In the genomic region with DNA sequence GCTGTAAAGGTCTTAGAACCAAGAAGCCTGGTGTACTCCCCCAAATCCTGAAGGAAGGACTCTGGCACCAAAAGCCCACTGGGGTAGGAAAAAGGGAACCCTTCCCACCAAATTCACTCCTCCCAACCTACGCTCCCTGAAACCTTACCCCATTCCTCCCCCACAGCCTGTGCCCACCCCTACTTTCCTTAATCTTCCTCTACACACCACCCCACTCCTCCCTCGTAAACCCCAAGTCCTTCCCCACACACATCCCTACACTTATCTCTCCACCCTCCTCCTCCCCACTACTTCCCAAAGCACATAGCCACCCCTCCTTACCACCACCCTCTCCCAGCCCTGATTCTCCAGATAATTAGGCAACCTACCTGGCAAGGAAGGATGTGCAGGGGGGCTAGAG, we compare ENCODE assay signal across 13 cellular contexts. TPM values are rescaled to one million over a fixed set of nuclear protein-coding genes. Genes with fewer than 3 reads are reported as not detected.
DNase-seq lines count a peak whose midpoint lies in the region; ATAC-seq and TF ChIP-seq lines count a peak whose summit lies in the region.
"Had no signal": no experiment of that assay in that cellular context is flagged by ENCODE, and none has a peak within 500 bp of the region (broad histone marks: within the 10 kb centered on the region; RNA-seq: fewer than 3 reads in every experiment).

No MANE protein-coding gene starts in this region.

- no peaks in the 10 kb centered on the region for H3K9me3 Mint-ChIP-seq in activated naive CD4-positive, alpha-beta T cell treated with anti-CD3 and anti-CD28 coated beads, Interleukin-2, amount 10 ng/mL, durations not matched to agents 7 days and 5 days
- no peaks in the 10 kb centered on the region for H3K9me3 Mint-ChIP-seq in activated naive CD4-positive, alpha-beta T cell treated with anti-CD3 and anti-CD28 coated beads, Interleukin-2, amount 50 U/mL, for 72 hours
- H3K9me3 Mint-ChIP-seq in stimulated activated naive B cell treated with anti-CD40 and anti-IgM and Interleukin-4, amounts not matched to agents 10 μg/mL and 1 μg/mL and 100 μg/mL, for 72 hours: no peaks in the 10 kb centered on the region

- BruUV-seq in PC-9 (replicated peaks; lab: Mats Ljungman, UMichigan): no TSS peak

- ATAC-seq in activated naive CD4-positive, alpha-beta T cell treated with anti-CD3 and anti-CD28 coated beads, Interleukin-2, amount 50 U/mL, for 72 hours: no peak
- no peak for ATAC-seq in stimulated activated naive B cell treated with anti-CD40 and anti-IgM and Interleukin-4, amounts not matched to agents 10 μg/mL and 1 μg/mL and 100 μg/mL, for 72 hours (replicated peaks)
- ATAC-seq in HG02588 (IDR thresholded peaks at IDR 0.05; ENCODE audit: unreplicated experiment): no peak

- TF ChIP-seq CTCF in PC-9 (conservative IDR thresholded peaks at IDR 0.05): no peak
- TF ChIP-seq CTCF in fibroblast of pulmonary artery (IDR thresholded peaks at IDR 0.05; ENCODE audit: low read length, missing control alignments): no peak

- H3F3A ChIP-seq in PC-9 (ENCODE audit: insufficient read depth, low read depth): peaks cover 8% of the 10 kb centered on the region; the same call in 1 of the 2 replicates

- DNase-seq in activated naive CD4-positive, alpha-beta T cell treated with anti-CD3 and anti-CD28 coated beads, Interleukin-2, amount 10 ng/mL, durations not matched to agents 7 days and 5 days: no peak
- DNase-seq in activated naive CD4-positive, alpha-beta T cell treated with anti-CD3 and anti-CD28 coated beads, Interleukin-2, amount 50 U/mL, for 72 hours (ENCODE audit: low spot score in 2 of 2): no peak
- DNase-seq in PC-9 (no peak), fibroblast of pulmonary artery (ENCODE audit: low read depth) (no peak), NCI-H2196 treated with DMSO at 0.1 percent for 48 hours (lab: John Stamatoyannopoulos, UW; ENCODE audit: unreplicated experiment) (no peak)
- no peak for DNase-seq in stimulated activated naive B cell treated with anti-CD40 and anti-IgM and Interleukin-4, amounts not matched to agents 10 μg/mL and 1 μg/mL and 100 μg/mL, for 72 hours
- no peak for DNase-seq in stimulated activated CD4-positive, alpha-beta T cell treated with anti-CD3 and anti-CD28 coated beads, Interleukin-2, amount 100 ng/mL, for 24 hours
- DNase-seq: CD4-positive, alpha-beta memory T cell; effector memory CD4-positive, alpha-beta T cell; kidney; NCI-H2171 treated with DMSO at 0.1 percent for 48 hours had no signal

- peaks cover 14% of the 10 kb centered on the region for H3K36me3 Mint-ChIP-seq in activated naive CD4-positive, alpha-beta T cell treated with anti-CD3 and anti-CD28 coated beads, Interleukin-2, amount 10 ng/mL, durations not matched to agents 7 days and 5 days
- H3K36me3 Mint-ChIP-seq in activated naive CD4-positive, alpha-beta T cell treated with anti-CD3 and anti-CD28 coated beads, Interleukin-2, amount 50 U/mL, for 72 hours: peaks cover 0 to 5% of the 10 kb centered on the region in 2 donors
- H3K36me3 Mint-ChIP-seq in stimulated activated naive B cell treated with anti-CD40 and anti-IgM and Interleukin-4, amounts not matched to agents 10 μg/mL and 1 μg/mL and 100 μg/mL, for 72 hours: peaks cover 15 to 22% of the 10 kb centered on the region in 2 donors

- no peaks in the 10 kb centered on the region for H3K27me3 Mint-ChIP-seq in activated naive CD4-positive, alpha-beta T cell treated with anti-CD3 and anti-CD28 coated beads, Interleukin-2, amount 10 ng/mL, durations not matched to agents 7 days and 5 days
- H3K27me3 Mint-ChIP-seq in stimulated activated naive B cell treated with anti-CD40 and anti-IgM and Interleukin-4, amounts not matched to agents 10 μg/mL and 1 μg/mL and 100 μg/mL, for 72 hours: no peaks in the 10 kb centered on the region
- H3K27me3 Mint-ChIP-seq: CD4-positive, alpha-beta memory T cell had no signal

- H4K20me1 ChIP-seq in PC-9 (ENCODE audit: insufficient read depth): no peaks in the 10 kb centered on the region

- no peaks in the 10 kb centered on the region for H3K27me3 ChIP-seq in PC-9 (ENCODE audit: insufficient read depth, low read depth)

- H3K36me3 ChIP-seq in PC-9 (ENCODE audit: low read depth): no peaks in the 10 kb centered on the region

- H3K4me3 ChIP-seq in PC-9 (no peak overlapping the region), fibroblast of pulmonary artery (replicated peaks; ENCODE audit: low read depth, low read length) (peak overlapping the region; percentile 14)

- POLR2A ChIA-PET in PC-9 (lab: Charles Lee; ENCODE audit: unreplicated experiment): no interaction called here

- H3K4me2 ChIP-seq in PC-9: peak overlapping the region; percentile 83

- H3K79me2 ChIP-seq in PC-9 (ENCODE audit: low read depth): peaks cover 10% of the 10 kb centered on the region; the same call in 1 of the 2 replicates

- H3K4me3 Mint-ChIP-seq in activated naive CD4-positive, alpha-beta T cell treated with anti-CD3 and anti-CD28 coated beads, Interleukin-2, amount 10 ng/mL, durations not matched to agents 7 days and 5 days: peak overlapping the region; percentile 93
- H3K4me3 Mint-ChIP-seq in stimulated activated naive B cell treated with anti-CD40 and anti-IgM and Interleukin-4, amounts not matched to agents 10 μg/mL and 1 μg/mL and 100 μg/mL, for 72 hours: peak overlapping the region; percentile 89

- peaks cover 41% of the 10 kb centered on the region for H3K4me1 Mint-ChIP-seq in activated naive CD4-positive, alpha-beta T cell treated with anti-CD3 and anti-CD28 coated beads, Interleukin-2, amount 10 ng/mL, durations not matched to agents 7 days and 5 days
- H3K4me1 Mint-ChIP-seq in stimulated activated naive B cell treated with anti-CD40 and anti-IgM and Interleukin-4, amounts not matched to agents 10 μg/mL and 1 μg/mL and 100 μg/mL, for 72 hours: peaks cover 17 to 32% of the 10 kb centered on the region in 2 donors

- no peak overlapping the region for H3K27ac ChIP-seq in PC-9

- H3K27ac Mint-ChIP-seq in activated naive CD4-positive, alpha-beta T cell treated with anti-CD3 and anti-CD28 coated beads, Interleukin-2, amount 10 ng/mL, durations not matched to agents 7 days and 5 days: no peak overlapping the region
- H3K27ac Mint-ChIP-seq in activated naive CD4-positive, alpha-beta T cell treated with anti-CD3 and anti-CD28 coated beads, Interleukin-2, amount 50 U/mL, for 72 hours: peak overlapping the region in 1 of 2 donors; percentile 20
- no peak overlapping the region for H3K27ac Mint-ChIP-seq in stimulated activated naive B cell treated with anti-CD40 and anti-IgM and Interleukin-4, amounts not matched to agents 10 μg/mL and 1 μg/mL and 100 μg/mL, for 72 hours

- intact Hi-C loops in PC-9 (cut with micrococcal nuclease; ENCODE audit: unreplicated experiment): no loop called here

- H2AFZ ChIP-seq in PC-9: no peak overlapping the region

- CTCF ChIA-PET in activated naive CD4-positive, alpha-beta T cell treated with anti-CD3 and anti-CD28 coated beads, Interleukin-2, amount 10 ng/mL, durations not matched to agents 7 days and 5 days (lab: Charles Lee): no interaction called here
- CTCF ChIA-PET in PC-9 (lab: Charles Lee): no interaction called here

- no peaks in the 10 kb centered on the region for H3K9me3 ChIP-seq in PC-9 (ENCODE audit: insufficient read depth, low read depth)

- peaks cover 12% of the 10 kb centered on the region for H3K4me1 ChIP-seq in PC-9 (replicated peaks; ENCODE audit: insufficient read depth)

- H3K9me2 ChIP-seq in PC-9 (ENCODE audit: insufficient read depth): no peaks in the 10 kb centered on the region

RNA-seq across cellular contexts. Expression of gene ZMYM3, which starts 1.7 kb away (rescaled TPM):
- 10 to 100 TPM in 1 of 2 donors, 1 to 10 TPM in 1; 5.1 to 32.5 TPM for total RNA-seq in activated naive CD4-positive, alpha-beta T cell treated with anti-CD3 and anti-CD28 coated beads, Interleukin-2, amount 50 U/mL, for 72 hours
- total RNA-seq in PC-9 (2021): 45.3 and 45.7 TPM in 2 replicates

RNA-seq across cellular contexts. Expression of gene GJB1, which starts 29.2 kb away (rescaled TPM):
- under 1 TPM in 1 of 2 donors, not detected in 1; 0.16 TPM for total RNA-seq in activated naive CD4-positive, alpha-beta T cell treated with anti-CD3 and anti-CD28 coated beads, Interleukin-2, amount 50 U/mL, for 72 hours
- total RNA-seq in PC-9 (2021): not detected in 2 replicates
- total RNA-seq: CD4-positive, alpha-beta memory T cell; pulmonary artery endothelial cell had no signal

RNA-seq across cellular contexts. Expression of gene NONO, which starts 31.2 kb away (rescaled TPM):
- total RNA-seq in activated naive CD4-positive, alpha-beta T cell treated with anti-CD3 and anti-CD28 coated beads, Interleukin-2, amount 50 U/mL, for 72 hours: 100 to 1,000 TPM; 527 to 606 TPM
- 499 and 551 TPM in 2 replicates for total RNA-seq in PC-9 (2021)

RNA-seq across cellular contexts. Expression of gene ITGB1BP2, which starts 49.3 kb away (rescaled TPM):
- total RNA-seq in activated naive CD4-positive, alpha-beta T cell treated with anti-CD3 and anti-CD28 coated beads, Interleukin-2, amount 50 U/mL, for 72 hours: 1 to 10 TPM; 5.8 to 7.8 TPM
- 5.2 and 5.4 TPM in 2 replicates for total RNA-seq in PC-9 (2021)
